ENCODE assay signal across 9 cellular contexts in the genomic region with DNA sequence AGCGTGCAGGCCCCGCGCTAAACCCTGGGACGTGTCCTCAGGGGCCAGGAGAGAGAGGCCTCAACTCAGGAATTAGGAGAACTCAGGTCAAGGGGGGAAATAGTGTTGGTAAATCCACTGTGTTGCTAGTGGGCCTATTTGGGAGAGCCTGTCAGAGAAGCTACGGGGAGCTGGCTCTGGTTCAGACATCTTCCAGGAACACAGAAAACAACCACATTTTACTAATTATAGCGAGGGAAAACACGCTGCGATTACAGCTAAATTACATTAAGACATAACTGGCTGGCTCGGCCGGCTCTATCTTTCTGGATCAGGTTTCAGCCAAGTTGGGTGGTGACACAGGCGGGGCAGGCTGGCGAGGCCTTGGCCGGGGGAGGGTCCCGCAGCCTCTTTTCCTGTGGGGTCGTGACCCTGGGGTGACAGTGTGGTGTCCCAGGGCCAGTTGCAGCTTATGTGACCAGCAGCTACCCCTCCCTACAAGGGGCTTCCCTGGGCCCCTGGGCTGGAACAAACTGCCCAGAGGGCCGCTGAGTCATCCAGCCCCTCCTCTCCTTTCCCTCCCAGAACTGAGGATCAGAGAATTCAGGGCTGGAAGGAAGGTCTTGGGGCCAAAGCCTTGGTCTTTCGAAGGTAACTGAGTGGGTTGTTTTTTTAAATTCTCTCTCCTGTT.
DNase-seq lines count a peak whose midpoint lies in the region; ATAC-seq, FAIRE-seq and TF ChIP-seq lines count a peak whose summit lies in the region.
"Had no signal": no experiment of that assay in that cellular context is flagged by ENCODE, and none has a peak within 500 bp of the region (broad histone marks: within the 10 kb centered on the region; RNA-seq: fewer than 3 reads in every experiment).

No MANE protein-coding gene starts in this region.

- H3K4me1 ChIP-seq in BE2C, result peaks cover 34% of the 10 kb centered on the region

- peak; percentile 87 for DNase-seq in BE2C
- DNase-seq in NCI-H748 (lab: John Stamatoyannopoulos, UW; ENCODE audit: unreplicated experiment), result peak; percentile 66
- peak; percentile 51 for DNase-seq in neural crest cell (ENCODE audit: low read depth, low spot score)
- DNase-seq in DMS79 (lab: John Stamatoyannopoulos, UW), result no peak
- DNase-seq in GM12892 (ENCODE audit: insufficient read length), result no peak
- no peak for DNase-seq in GM20000 (ENCODE audit: low spot score)

- H3K4me3 ChIP-seq in BE2C (ENCODE audit: low read depth, low read length), result peak overlapping the region; percentile 15

- H3K9me3 Mint-ChIP-seq in neural crest cell, result no peaks in the 10 kb centered on the region

- H3K27me3 ChIP-seq in BE2C, result no peaks in the 10 kb centered on the region

- H3K4me1 Mint-ChIP-seq in neural crest cell, result peaks cover 27% of the 10 kb centered on the region

- H3K36me3 ChIP-seq in BE2C, result no peaks in the 10 kb centered on the region

- no peak for FAIRE-seq in GM12892 (lab: Jason Lieb, UNC)

- peak; percentile 41 for ATAC-seq in esophagus mucosa
- no peak for ATAC-seq in HG03354 (IDR thresholded peaks at IDR 0.05; ENCODE audit: poor library complexity, severe bottlenecking, unreplicated experiment)

- no peak for TF ChIP-seq POLR2A in GM12892 (IDR thresholded peaks at IDR 0.05; ENCODE audit: low read depth, low read length)

- peak overlapping the region; percentile 93 for H3K27ac Mint-ChIP-seq in neural crest cell (ENCODE audit: unreplicated experiment)
- H3K27ac Mint-ChIP-seq: activated naive CD8-positive, alpha-beta T cell had no signal

- no peaks in the 10 kb centered on the region for H3K36me3 Mint-ChIP-seq in neural crest cell (ENCODE audit: low read depth)
- H3K36me3 Mint-ChIP-seq: activated naive CD8-positive, alpha-beta T cell had no signal

- no peak for TF ChIP-seq CTCF in BE2C (IDR thresholded peaks at IDR 0.05; ENCODE audit: low read depth, low read length)
- no peak for TF ChIP-seq CTCF in neural crest cell (conservative IDR thresholded peaks at IDR 0.05)
- TF ChIP-seq CTCF in GM20000 (IDR thresholded peaks at IDR 0.05; ENCODE audit: extremely low read depth, missing control alignments), result no peak

- H3K4me3 Mint-ChIP-seq in neural crest cell, result peak overlapping the region; percentile 59
- H3K4me3 Mint-ChIP-seq: activated naive CD8-positive, alpha-beta T cell had no signal

- H3K9me3 ChIP-seq in BE2C, result no peaks in the 10 kb centered on the region

- H3K27me3 Mint-ChIP-seq in neural crest cell (ENCODE audit: low read depth), result no peaks in the 10 kb centered on the region
- H3K27me3 Mint-ChIP-seq: activated naive CD8-positive, alpha-beta T cell had no signal

Comparison
In these comparisons a context has a peak if more than half of its experiments do, and no peak if none do; other contexts are left out.
1. DNase-seq: peak in BE2C (single experiment), NCI-H748 (single experiment) and neural crest cell (single experiment); none in DMS79 (single experiment), GM12892 (single experiment) and GM20000 (single experiment).